Comparison of ENCODE assay signal across 35 cellular contexts in the genomic region with DNA sequence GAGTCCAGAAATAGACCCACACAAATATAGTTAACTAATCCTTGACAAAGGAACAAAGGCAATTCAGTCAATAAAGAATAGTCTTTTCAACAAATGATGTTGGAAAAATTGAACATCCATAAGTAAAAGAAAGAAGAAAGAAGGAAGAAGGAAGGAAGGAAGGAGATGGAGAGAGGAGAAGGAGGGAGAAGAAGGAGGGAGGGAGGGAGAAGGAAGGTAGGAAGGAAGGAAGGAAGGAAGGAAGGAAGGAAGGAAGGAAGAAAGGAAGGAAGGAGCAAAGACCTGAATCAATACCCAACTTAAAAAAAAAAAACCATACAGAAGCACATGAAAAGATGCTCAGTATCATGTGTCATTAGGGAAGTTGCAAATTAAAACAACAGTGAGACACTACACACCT.
"Had no signal": no experiment of that assay in that cellular context is flagged by ENCODE, and none has a peak within 500 bp of the region (broad histone marks: within the 10 kb centered on the region; RNA-seq: fewer than 3 reads in every experiment).

No MANE protein-coding gene starts in this region.

- H3K27me3 ChIP-seq: MG63 had no signal

- DNase-seq: Karpas-422, Kasumi-1, MG63, MM.1S, MV-4-11, NCI-H1048, NCI-H1092, NCI-H1105, NCI-H1105 treated with DMSO at 0.1 percent for 48 hours, NCI-H1417, NCI-H1417 treated with DMSO at 0.1 percent for 48 hours, NCI-H1436, NCI-H1436 treated with DMSO at 0.1 percent for 48 hours, NCI-H146, NCI-H1694, NCI-H1694 treated with DMSO at 0.1 percent for 48 hours, NCI-H187, NCI-H187 treated with DMSO at 0.1 percent for 48 hours, NCI-H1930, NCI-H2029, NCI-H2029 treated with DMSO at 0.1 percent for 48 hours, NCI-H2081, NCI-H2081 treated with DMSO at 0.1 percent for 48 hours, NCI-H2107, NCI-H2171, NCI-H2171 treated with DMSO at 0.1 percent for 48 hours, NCI-H2227 treated with DMSO at 0.1 percent for 48 hours, NCI-H226, NCI-H345, NCI-H446, NCI-H446 treated with DMSO at 0.1 percent for 48 hours, NCI-H510A, NCI-H510A treated with DMSO at 0.1 percent for 48 hours, NCI-H524, NCI-H524 treated with DMSO at 0.1 percent for 48 hours had no signal

- H3K4me3 ChIP-seq: MG63 had no signal

- H3K36me3 ChIP-seq: MG63 had no signal
